ENCODE assay signal across 15 cellular contexts in the genomic region with DNA sequence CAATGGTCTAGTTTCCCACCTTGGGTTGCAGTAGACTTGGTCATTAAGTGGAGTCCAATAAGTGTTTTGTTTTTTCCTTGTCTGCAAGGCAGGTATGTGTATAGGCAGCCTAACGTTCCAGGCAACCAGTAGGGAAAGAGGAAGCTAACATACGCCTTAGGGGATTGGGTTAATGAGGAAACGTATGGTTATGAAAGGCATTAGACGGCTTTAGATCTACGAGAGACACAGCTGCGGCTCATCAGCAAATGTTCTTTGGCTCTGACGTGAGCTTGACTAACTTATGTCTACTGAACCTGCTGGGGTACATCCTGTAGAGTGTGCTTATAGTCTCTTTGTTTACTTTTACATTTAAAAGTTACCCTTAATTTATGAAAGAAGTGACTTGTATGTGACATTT.
DNase-seq lines count a peak whose midpoint lies in the region; ATAC-seq and TF ChIP-seq lines count a peak whose summit lies in the region.
"Had no signal": no experiment of that assay in that cellular context is flagged by ENCODE, and none has a peak within 500 bp of the region (broad histone marks: within the 10 kb centered on the region; RNA-seq: fewer than 3 reads in every experiment).

No MANE protein-coding gene starts in this region.

- no peaks in the 10 kb centered on the region for H3K36me3 ChIP-seq in upper lobe of right lung
- H3K36me3 ChIP-seq: adrenal gland, suprapubic skin had no signal

- no peak overlapping the region for H3K27ac ChIP-seq in upper lobe of right lung
- H3K27ac ChIP-seq: psoas muscle, suprapubic skin had no signal

- ATAC-seq in Right ventricle myocardium superior (ENCODE audit: poor library complexity) (peak; percentile 38), Right ventricle myocardium inferior (no peak), left lobe of liver (peak; percentile 34), upper lobe of right lung (peak; percentile 87), HG02798 (IDR thresholded peaks at IDR 0.05; ENCODE audit: poor library complexity, unreplicated experiment) (no peak)
- no peak for ATAC-seq in stimulated activated naive CD8-positive, alpha-beta T cell treated with anti-CD3 and anti-CD28 coated beads, Interleukin-15, Interleukin-2, amounts not matched to agents 100 U/mL and 50 U/mL, for 24 hours
- ATAC-seq: activated CD8-positive, alpha-beta T cell treated with anti-CD3 and anti-CD28 coated beads for 36 hours had no signal

- intact Hi-C loops in Right ventricle myocardium superior (cut with DNase I) = no loop called here
- intact Hi-C loops in Right ventricle myocardium inferior (cut with DNase I) = no loop called here
- intact Hi-C loops in upper lobe of right lung (cut with DNase I) = no loop called here

- DNase-seq in Right ventricle myocardium superior (no peak), Right ventricle myocardium inferior (ENCODE audit: missing footprints) (no peak), SKM-1 treated with dmso at 0.1 percent for 144 hours (lab: John Stamatoyannopoulos, UW; ENCODE audit: unreplicated experiment) (peak; percentile 89), left lobe of liver (ENCODE audit: low spot score) (no peak), upper lobe of right lung (no peak), DMS 273 treated with DMSO at 0.1 percent for 48 hours (lab: John Stamatoyannopoulos, UW) (no peak)
- DNase-seq in stimulated activated naive CD8-positive, alpha-beta T cell treated with anti-CD3 and anti-CD28 coated beads, Interleukin-15, Interleukin-2, amounts not matched to agents 100 U/mL and 50 U/mL, for 24 hours = no peak
- DNase-seq: activated CD8-positive, alpha-beta T cell treated with anti-CD3 and anti-CD28 coated beads for 36 hours; Karpas-422; kidney glomerular epithelial cell; NCI-H1694 treated with DMSO at 0.1 percent for 48 hours; psoas muscle had no signal

- TF ChIP-seq CTCF in upper lobe of right lung (IDR thresholded peaks at IDR 0.05) = no peak

- H3K9me3 ChIP-seq in upper lobe of right lung = no peaks in the 10 kb centered on the region
- H3K9me3 ChIP-seq: adrenal gland, psoas muscle, suprapubic skin had no signal

- H3K4me3 ChIP-seq in upper lobe of right lung = no peak overlapping the region
- H3K4me3 ChIP-seq: adrenal gland, psoas muscle, suprapubic skin had no signal

- no peaks in the 10 kb centered on the region for H3K27me3 ChIP-seq in upper lobe of right lung
- H3K27me3 ChIP-seq: adrenal gland, suprapubic skin had no signal

- no peaks in the 10 kb centered on the region for H3K4me1 ChIP-seq in upper lobe of right lung

Comparison
In these comparisons a context has a peak if more than half of its experiments do, and no peak if none do; other contexts are left out.
1. ATAC-seq: peak in Right ventricle myocardium superior (single experiment), left lobe of liver (single experiment) and upper lobe of right lung (single experiment); none in Right ventricle myocardium inferior (single experiment), stimulated activated naive CD8-positive, alpha-beta T cell treated with anti-CD3 and anti-CD28 coated beads, Interleukin-15, Interleukin-2, amounts not matched to agents 100 U/mL and 50 U/mL, for 24 hours (single experiment) and HG02798 (single experiment).